In the genomic region with DNA sequence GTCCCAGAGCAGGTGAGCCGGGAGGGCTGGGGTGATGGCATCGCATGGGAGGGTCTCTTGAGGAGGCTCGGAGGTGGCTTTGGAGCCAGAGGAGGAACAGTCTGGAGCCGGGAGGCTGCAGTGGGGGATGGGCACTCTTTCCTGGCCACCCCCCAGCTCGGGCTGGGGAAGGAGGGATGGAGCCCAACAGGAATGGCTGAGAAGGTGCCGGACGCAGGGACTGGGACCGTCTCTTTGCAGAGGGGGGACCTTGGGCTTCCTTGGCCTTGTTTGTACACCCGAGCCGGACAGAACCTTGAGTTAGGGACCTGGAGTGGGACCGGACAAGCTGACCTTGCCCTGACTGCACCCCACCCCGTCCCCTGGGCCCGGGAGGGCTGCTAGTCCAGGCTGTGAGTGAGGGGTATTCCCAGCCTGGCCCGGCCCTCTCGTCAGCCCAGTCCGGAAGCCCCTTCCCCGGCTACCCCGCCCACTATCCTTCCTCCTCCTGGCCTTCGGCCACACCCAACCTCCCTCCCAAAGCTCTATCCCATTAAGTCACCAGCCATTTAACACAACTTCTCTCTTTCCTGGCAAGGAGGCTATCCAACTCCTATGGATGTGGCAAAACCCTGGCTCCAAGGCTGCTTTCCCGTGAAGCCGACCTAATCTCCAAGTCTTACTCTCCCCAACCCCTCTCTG, we compare ENCODE assay signal across 8 cellular contexts. TPM values are rescaled to one million over a fixed set of nuclear protein-coding genes. Genes with fewer than 3 reads are reported as not detected.
A peak's percentile ranks its signal among the peaks of the same experiment; 100 is the strongest.
DNase-seq lines count a peak whose midpoint lies in the region; ATAC-seq and TF ChIP-seq lines count a peak whose summit lies in the region.

No MANE protein-coding gene starts in this region.

- H3K27ac Mint-ChIP-seq in naive thymus-derived CD8-positive, alpha-beta T cell = peak overlapping the region; percentile 49 to 94 (median 85)

- no peak for TF ChIP-seq RAD21 in IMR-90 (IDR thresholded peaks at IDR 0.05; ENCODE audit: low read length)

- no peaks in the 10 kb centered on the region for H3K27me3 Mint-ChIP-seq in naive thymus-derived CD8-positive, alpha-beta T cell

- no peaks in the 10 kb centered on the region for H3K27me3 ChIP-seq in IMR-90 (ENCODE audit: control insufficient read depth, insufficient read depth, low read length)

- H2BK120ac ChIP-seq in IMR-90 (ENCODE audit: low read depth, low read length) = no peak overlapping the region

- peak overlapping the region; percentile 98 for H2AFZ ChIP-seq in IMR-90 (replicated peaks; ENCODE audit: low read length, poor library complexity)

- dilution Hi-C loops in IMR-90 (cut with HindIII; ENCODE audit: low sequenced_read_pairs, unreplicated experiment) = no loop called here

- peak overlapping the region; percentile 77 for H4K5ac ChIP-seq in IMR-90 (ENCODE audit: low read depth, low read length)

- no peaks in the 10 kb centered on the region for H3K9me3 Mint-ChIP-seq in naive thymus-derived CD8-positive, alpha-beta T cell

- DNase-seq in AG09309 (ENCODE audit: low read depth) (no peak), IMR-90 (no peak), epithelial cell of proximal tubule (ENCODE audit: low read depth) (no peak), NCI-H146 treated with DMSO at 0.1 percent for 48 hours (lab: John Stamatoyannopoulos, UW; ENCODE audit: unreplicated experiment) (no peak), middle frontal gyrus (ENCODE audit: extremely low spot score, low spot score) (no peak)
- DNase-seq in naive thymus-derived CD8-positive, alpha-beta T cell = no peak

- peak overlapping the region; percentile 89 for H3K4ac ChIP-seq in IMR-90 (ENCODE audit: low read depth, low read length)

- peak overlapping the region; percentile 92 to 94 for H4K8ac ChIP-seq in IMR-90 (ENCODE audit: low read depth in 2 of 2, low read length in 2 of 2)

- H3K4me1 Mint-ChIP-seq in naive thymus-derived CD8-positive, alpha-beta T cell = peaks cover 11 to 33% (median 19%) of the 10 kb centered on the region in 4 donors

- H3K36me3 ChIP-seq in IMR-90 (ENCODE audit: control insufficient read depth, insufficient read depth, low read length) = peaks cover 20% of the 10 kb centered on the region

- no peak overlapping the region for H3K56ac ChIP-seq in IMR-90 (ENCODE audit: extremely low read depth, insufficient read depth, low read length)

- H3K14ac ChIP-seq in IMR-90 (replicated peaks; ENCODE audit: low read depth, low read length) = peak overlapping the region; percentile 92

- H3K36me3 Mint-ChIP-seq in naive thymus-derived CD8-positive, alpha-beta T cell = peaks cover 0 to 8% (median 5%) of the 10 kb centered on the region in 3 donors

- peak overlapping the region; percentile 61 for H3K9ac ChIP-seq in IMR-90 (ENCODE audit: low read depth, low read length)

- peak overlapping the region; percentile 85; the same call in 1 of the 2 replicates for H3K23ac ChIP-seq in IMR-90 (ENCODE audit: low read depth, low read length)

- intact Hi-C loops in IMR-90 (cut with micrococcal nuclease) = no loop called here

- no TSS peak for BruUV-seq in IMR-90 (replicated peaks; lab: Mats Ljungman, UMichigan)

- H2BK20ac ChIP-seq in IMR-90 (ENCODE audit: low read depth, low read length) = no peak overlapping the region

- H3K27ac ChIP-seq in IMR-90 (ENCODE audit: insufficient read depth, low read length) = peak overlapping the region; percentile 59

- H3K4me3 ChIP-seq in AG09309 (ENCODE audit: control insufficient read depth, low read depth, low read length) (peak overlapping the region; percentile 44), IMR-90 (ENCODE audit: insufficient read depth, low read depth, low read length) (peak overlapping the region; percentile 56), epithelial cell of proximal tubule (ENCODE audit: low read depth, low read length) (peak overlapping the region; percentile 42)

- in situ Hi-C loops in IMR-90 (cut with MboI; ENCODE audit: low sequenced_read_pairs) = loop anchor here (25.0 kb wide), 1 partner anchor 295 kb away; no protein-coding TSS in a partner anchor

- TF ChIP-seq CTCF in AG09309 (IDR thresholded peaks at IDR 0.05; ENCODE audit: control insufficient read depth, insufficient read depth, low read depth, low read length, missing control alignments) = no peak
- no peak for TF ChIP-seq CTCF in IMR-90 (conservative IDR thresholded peaks at IDR 0.05; ENCODE audit: low read depth, low read length)
- no peak for TF ChIP-seq CTCF in epithelial cell of proximal tubule (conservative IDR thresholded peaks at IDR 0.05; ENCODE audit: low read depth, low read length)

- peak overlapping the region in 9 of 10 donors; percentile 57 to 91 (median 75) for H3K4me3 Mint-ChIP-seq in naive thymus-derived CD8-positive, alpha-beta T cell

- H3K79me1 ChIP-seq in IMR-90 (ENCODE audit: low read depth in 1 of 2, low read length in 2 of 2) = peaks cover 7 to 17% of the 10 kb centered on the region in 2 experiments

- 0 out of 2 replicates have a peak, but pooled peaks cover 6% of the 10 kb centered on the region for H3K9me1 ChIP-seq in IMR-90 (ENCODE audit: insufficient read depth, low read length)

- H3K4me2 ChIP-seq in IMR-90 (ENCODE audit: low read depth, low read length) = peak overlapping the region; percentile 85

- H4K91ac ChIP-seq in IMR-90 (ENCODE audit: insufficient read depth, low read depth, low read length) = peak overlapping the region; percentile 56

- ATAC-seq in IMR-90 (ENCODE audit: low read depth) (peak; percentile 5), HG03025 (IDR thresholded peaks at IDR 0.05; ENCODE audit: low FRiP score, unreplicated experiment) (no peak), GM21526 (IDR thresholded peaks at IDR 0.05; ENCODE audit: low FRiP score, unreplicated experiment) (no peak)
- ATAC-seq in naive thymus-derived CD8-positive, alpha-beta T cell = no peak

- peak overlapping the region; percentile 32; the same call in 1 of the 3 replicates for H2BK15ac ChIP-seq in IMR-90 (ENCODE audit: low read depth, low read length)

- H4K20me1 ChIP-seq in IMR-90 (ENCODE audit: insufficient read depth, low read length) = no peaks in the 10 kb centered on the region

- POLR2A ChIA-PET in IMR-90 (lab: Charles Lee; ENCODE audit: unreplicated experiment) = no interaction called here
- POLR2A ChIA-PET in naive thymus-derived CD8-positive, alpha-beta T cell (lab: Charles Lee) = interaction anchor here (1.1 to 3.4 kb wide), 4 partner anchors 17 to 52 kb away, joined by 3 to 22 read pairs (median 12); a partner anchor contains a TSS

- peaks cover 11% of the 10 kb centered on the region for H3K4me1 ChIP-seq in IMR-90 (ENCODE audit: control insufficient read depth, insufficient read depth, low read length)

- 16% methylated on average over 6 of the region's 21 CpGs; no CpG with 5 or more reads in 1 of the 2 experiments for WGBS in IMR-90 (ENCODE audit: extremely low coverage in 2 of 2, insufficient read length in 1 of 2), 2 experiments

- H2AK9ac ChIP-seq in IMR-90 (replicated peaks; ENCODE audit: low read depth, low read length, poor library complexity) = peak overlapping the region; percentile 98

- no peak for TF ChIP-seq POLR2A in IMR-90 (IDR thresholded peaks at IDR 0.05; ENCODE audit: low read depth, low read length)

- H2AK5ac ChIP-seq in IMR-90 (ENCODE audit: low read depth, low read length) = peak overlapping the region; percentile 96

- peak overlapping the region; percentile 30 for H2BK5ac ChIP-seq in IMR-90 (ENCODE audit: low read depth, low read length, poor library complexity, severe bottlenecking)

- H3K18ac ChIP-seq in IMR-90 (ENCODE audit: low read depth, low read length) = no peak overlapping the region

- H3K9me3 ChIP-seq in IMR-90 (ENCODE audit: control insufficient read depth, insufficient read depth, low read length) = no peaks in the 10 kb centered on the region

- CTCF ChIA-PET in IMR-90 (lab: Yijun Ruan, JAX) = no interaction called here

RNA-seq across cellular contexts. Expression of a gene that starts 0.9 kb away (rescaled TPM):
- total RNA-seq in IMR-90 (2012; rRNA removed) (0.28 and 0.36 TPM in 2 replicates), epithelial cell of proximal tubule (0.17 and 0.51 TPM in 2 replicates)
- polyA plus RNA-seq in IMR-90 (2012; rRNA removed) = 2.3 and 3.6 TPM in 2 replicates
- polyA plus RNA-seq in IMR-90 (2012; cell fraction: cytosol; rRNA removed) = 2.4 and 4.4 TPM in 2 replicates
- polyA plus RNA-seq in IMR-90 (2012; cell fraction: nucleus; rRNA removed; ENCODE audit: low replicate concordance) = 1.2 and 4.5 TPM in 2 replicates
- 10 to 100 TPM; 18.5 to 19.1 TPM for total RNA-seq in naive thymus-derived CD8-positive, alpha-beta T cell
- 10 to 100 TPM; 11.7 to 26.9 (median 23.9) TPM for polyA plus RNA-seq in naive thymus-derived CD8-positive, alpha-beta T cell

RNA-seq across cellular contexts. Expression of a gene that starts 19.1 kb away (rescaled TPM):
- total RNA-seq in IMR-90 (2012; rRNA removed) (10.8 and 12.8 TPM in 2 replicates), epithelial cell of proximal tubule (35.0 and 38.9 TPM in 2 replicates)
- polyA plus RNA-seq in IMR-90 (2012; rRNA removed) = 19.5 and 25.1 TPM in 2 replicates
- 16.4 and 29.5 TPM in 2 replicates for polyA plus RNA-seq in IMR-90 (2012; cell fraction: cytosol; rRNA removed)
- 48.6 and 103 TPM in 2 replicates for polyA plus RNA-seq in IMR-90 (2012; cell fraction: nucleus; rRNA removed; ENCODE audit: low replicate concordance)
- 10 to 100 TPM; 42.6 to 54.1 TPM for total RNA-seq in naive thymus-derived CD8-positive, alpha-beta T cell
- polyA plus RNA-seq in naive thymus-derived CD8-positive, alpha-beta T cell = 10 to 100 TPM in 1 of 3 donors, 1 to 10 TPM in 2; 6.9 to 20.4 (median 9.3) TPM

RNA-seq across cellular contexts. Expression of a gene that starts 22.3 kb away (rescaled TPM):
- under 0.01 TPM in 2 replicates for total RNA-seq in IMR-90 (2012; rRNA removed)
- 0.36 and 0.42 TPM in 2 replicates for polyA plus RNA-seq in IMR-90 (2012; rRNA removed)
- polyA plus RNA-seq in IMR-90 (2012; cell fraction: cytosol; rRNA removed) = 0.15 and 0.29 TPM in 2 replicates
- polyA plus RNA-seq in IMR-90 (2012; cell fraction: nucleus; rRNA removed; ENCODE audit: low replicate concordance) = 2.3 and 2.5 TPM in 2 replicates
- total RNA-seq in epithelial cell of proximal tubule = not detected in 2 replicates
- total RNA-seq in naive thymus-derived CD8-positive, alpha-beta T cell = 1 to 10 TPM; 3.5 to 3.7 TPM
- 1 to 10 TPM in 2 of 3 donors, under 1 TPM in 1; 0.76 to 3.0 (median 1.1) TPM for polyA plus RNA-seq in naive thymus-derived CD8-positive, alpha-beta T cell

RNA-seq across cellular contexts. Expression of a gene that starts 34.8 kb away (rescaled TPM):
- 57.5 and 59.4 TPM in 2 replicates for total RNA-seq in IMR-90 (2012; rRNA removed)
- polyA plus RNA-seq in IMR-90 (2012; rRNA removed) = 63.8 and 76.9 TPM in 2 replicates
- 51.1 and 68.0 TPM in 2 replicates for polyA plus RNA-seq in IMR-90 (2012; cell fraction: cytosol; rRNA removed)
- 196 and 342 TPM in 2 replicates for polyA plus RNA-seq in IMR-90 (2012; cell fraction: nucleus; rRNA removed; ENCODE audit: low replicate concordance)
- total RNA-seq in epithelial cell of proximal tubule = 125 and 135 TPM in 2 replicates
- 10 to 100 TPM; 50.7 to 59.7 TPM for total RNA-seq in naive thymus-derived CD8-positive, alpha-beta T cell
- polyA plus RNA-seq in naive thymus-derived CD8-positive, alpha-beta T cell = 10 to 100 TPM; 45.8 to 55.9 (median 53.9) TPM

RNA-seq across cellular contexts. Expression of a gene that starts 50.2 kb away (rescaled TPM):
- total RNA-seq in IMR-90 (2012; rRNA removed) = 20.4 and 25.0 TPM in 2 replicates
- polyA plus RNA-seq in IMR-90 (2012; rRNA removed) = 77.2 and 85.1 TPM in 2 replicates
- polyA plus RNA-seq in IMR-90 (2012; cell fraction: cytosol; rRNA removed) = 78.7 and 92.2 TPM in 2 replicates
- 159 and 406 TPM in 2 replicates for polyA plus RNA-seq in IMR-90 (2012; cell fraction: nucleus; rRNA removed; ENCODE audit: low replicate concordance)
- 238 and 260 TPM in 2 replicates for total RNA-seq in epithelial cell of proximal tubule
- total RNA-seq in naive thymus-derived CD8-positive, alpha-beta T cell = 100 to 1,000 TPM; 134 to 146 TPM
- 10 to 100 TPM; 33.1 to 59.6 (median 42.5) TPM for polyA plus RNA-seq in naive thymus-derived CD8-positive, alpha-beta T cell

Comparison
In these comparisons a context has a peak if more than half of its experiments do, and no peak if none do; other contexts are left out.
1. RNA of a gene that starts 0.9 kb away (total RNA-seq): 18.5 to 19.1 TPM in naive thymus-derived CD8-positive, alpha-beta T cell; 0.28 to 0.36 TPM in IMR-90 and 0.17 to 0.51 TPM in epithelial cell of proximal tubule; every median in the first group is over 10 times any median in the second.
2. Peak in every context shown above with its lines, with median percentiles within 50 percentile points of each other: H3K4me3 ChIP-seq.